Comparison of ENCODE assay signal across 8 cellular contexts in genomic region chr11:36746886-36747710, GRCh38.
DNase-seq lines count a peak whose midpoint lies in the region; ATAC-seq, FAIRE-seq and TF ChIP-seq lines count a peak whose summit lies in the region.

No MANE protein-coding gene starts in this region.

- no peak overlapping the region for H2AK5ac ChIP-seq in neuronal stem cell (ENCODE audit: low read depth, low read length)

- peaks cover 37% of the 10 kb centered on the region for H3K27me3 Mint-ChIP-seq in activated T-cell treated with anti-CD3 and anti-CD28 coated beads, Interleukin-2, amount 50 U/mL, for 24 hours

- FAIRE-seq in H54 (lab: Jason Lieb, UNC) = peak; percentile 97

- H4K91ac ChIP-seq in neuronal stem cell (ENCODE audit: low read depth, low read length, poor library complexity) = no peak overlapping the region

- POLR2A ChIA-PET in Panc1 (lab: Charles Lee) = no interaction called here

- no peak overlapping the region for H3K4ac ChIP-seq in neuronal stem cell (ENCODE audit: low read length)

- peak; percentile 100 for TF ChIP-seq CTCF in LNCaP clone FGC (IDR thresholded peaks at IDR 0.05; ENCODE audit: control insufficient read depth, extremely low read depth, insufficient read depth)
- TF ChIP-seq CTCF in Panc1 (IDR thresholded peaks at IDR 0.05) = peak; percentile 99

- H3K9me3 Mint-ChIP-seq in activated T-cell treated with anti-CD3 and anti-CD28 coated beads, Interleukin-2, amount 50 U/mL, for 24 hours = no peaks in the 10 kb centered on the region

- no TSS peak for BruUV-seq in Panc1 (replicated peaks; lab: Mats Ljungman, UMichigan)

- TF ChIP-seq POLR2A in H54 (IDR thresholded peaks at IDR 0.05; ENCODE audit: low read depth, low read length) = no peak

- no peaks in the 10 kb centered on the region for H3K79me1 ChIP-seq in neuronal stem cell (ENCODE audit: low read depth, low read length)

- CTCF ChIA-PET in Panc1 (lab: Charles Lee) = interaction anchor here (0.5 to 2.3 kb wide), 9 partner anchors 9 to 1226 kb away, joined by 3 to 35 read pairs (median 4); no protein-coding TSS in a partner anchor

- H2BK120ac ChIP-seq in neuronal stem cell (ENCODE audit: low read depth, low read length) = no peak overlapping the region

- DNase-seq in ELR (ENCODE audit: low read depth) = peak; percentile 90
- peak; percentile 69 for DNase-seq in H54 (ENCODE audit: insufficient read length, low spot score)
- peak; percentile 88 for DNase-seq in LNCaP clone FGC (ENCODE audit: low read depth)
- peak; percentile 89 for DNase-seq in Panc1 (ENCODE audit: low read depth, low spot score)
- peak; percentile 80 for DNase-seq in activated T-cell treated with anti-CD3 and anti-CD28 coated beads, Interleukin-2, amount 50 U/mL, for 24 hours
- peak; percentile 94 for DNase-seq in fibroblast of peridontal ligament (ENCODE audit: extremely low read depth)
- peak; percentile 90 for DNase-seq in neuronal stem cell (ENCODE audit: low spot score)
- DNase-seq in superior temporal gyrus (ENCODE audit: extremely low spot score) = peak; percentile 88

- H2BK15ac ChIP-seq in neuronal stem cell (ENCODE audit: low read length) = no peak overlapping the region

- H3K27ac Mint-ChIP-seq in activated T-cell treated with anti-CD3 and anti-CD28 coated beads, Interleukin-2, amount 50 U/mL, for 24 hours = no peak overlapping the region

- H3K4me1 Mint-ChIP-seq in activated T-cell treated with anti-CD3 and anti-CD28 coated beads, Interleukin-2, amount 50 U/mL, for 24 hours (ENCODE audit: low read depth) = peaks cover 4% of the 10 kb centered on the region

- H2BK5ac ChIP-seq in neuronal stem cell (ENCODE audit: low read length) = no peak overlapping the region

- H3K9me3 ChIP-seq in Panc1 (ENCODE audit: control insufficient read depth, insufficient read depth, low read depth, low read length) (no peaks in the 10 kb centered on the region), neuronal stem cell (replicated peaks in 1 of 2; ENCODE audit: control insufficient read depth in 2 of 2, insufficient read depth in 1 of 2, low read depth in 1 of 2, low read length in 2 of 2) (no peaks in the 10 kb centered on the region)

- H3K4me1 ChIP-seq in Panc1 (ENCODE audit: control insufficient read depth, insufficient read depth, low read length) (no peaks in the 10 kb centered on the region), neuronal stem cell (ENCODE audit: control insufficient read depth in 2 of 2, insufficient read depth in 1 of 2, low read depth in 1 of 2, low read length in 2 of 2) (peaks cover 0 to 2% of the 10 kb centered on the region in 2 donors)

- no peak overlapping the region for H3K4me3 ChIP-seq in LNCaP clone FGC (ENCODE audit: low read depth, low read length)
- no peak overlapping the region for H3K4me3 ChIP-seq in Panc1 (ENCODE audit: low read depth in 2 of 2, low read length in 2 of 2)
- H3K4me3 ChIP-seq in neuronal stem cell (ENCODE audit: low read length in 2 of 2) = no peak overlapping the region

- H2BK12ac ChIP-seq in neuronal stem cell (ENCODE audit: low read length) = no peak overlapping the region

- ATAC-seq in Panc1 = peak; percentile 99

- no peaks in the 10 kb centered on the region for H3K36me3 Mint-ChIP-seq in activated T-cell treated with anti-CD3 and anti-CD28 coated beads, Interleukin-2, amount 50 U/mL, for 24 hours (ENCODE audit: low read depth)

- H2AFZ ChIP-seq in neuronal stem cell (ENCODE audit: low read length) = no peak overlapping the region

- H3K36me3 ChIP-seq in Panc1 (ENCODE audit: control insufficient read depth, insufficient read depth, low read length) = no peaks in the 10 kb centered on the region
- H3K36me3 ChIP-seq in neuronal stem cell (replicated peaks in 1 of 2; ENCODE audit: control insufficient read depth in 2 of 2, insufficient read depth in 2 of 2, low read length in 2 of 2) = no peaks in the 10 kb centered on the region

- no peak overlapping the region for H3K18ac ChIP-seq in neuronal stem cell (ENCODE audit: low read length)

- no peak overlapping the region for H3K9ac ChIP-seq in neuronal stem cell (ENCODE audit: low read depth, low read length, poor library complexity)

- H3K27me3 ChIP-seq in Panc1 (ENCODE audit: control insufficient read depth, insufficient read depth, low read length) = 0 out of 2 replicates have a peak, but pooled peaks cover 5% of the 10 kb centered on the region
- no peaks in the 10 kb centered on the region for H3K27me3 ChIP-seq in neuronal stem cell (ENCODE audit: control insufficient read depth in 3 of 3, insufficient read depth in 3 of 3, low read depth in 1 of 3, low read length in 3 of 3)

- no peak overlapping the region for H3K23ac ChIP-seq in neuronal stem cell (ENCODE audit: low read depth, low read length, poor library complexity)

- H3K4me3 Mint-ChIP-seq in activated T-cell treated with anti-CD3 and anti-CD28 coated beads, Interleukin-2, amount 50 U/mL, for 24 hours = no peak overlapping the region

- H3K27ac ChIP-seq in Panc1 (ENCODE audit: low read length) (no peak overlapping the region), neuronal stem cell (replicated peaks; ENCODE audit: low read length) (no peak overlapping the region)

- no peak overlapping the region for H4K8ac ChIP-seq in neuronal stem cell (ENCODE audit: low read depth, low read length)

- in situ Hi-C loops in Panc1 (cut with HindIII; ENCODE audit: low pct_unique_long_range_greater_than_20kb, low sequenced_read_pairs) = no loop called here

- intact Hi-C loops in Panc1 (cut with micrococcal nuclease; ENCODE audit: unreplicated experiment) = loop anchor here (1.0 to 5.0 kb wide), 3 partner anchors 45 to 183 kb away; no protein-coding TSS in a partner anchor

- H3K14ac ChIP-seq in neuronal stem cell (ENCODE audit: low read length) = no peak overlapping the region

- WGBS in neuronal stem cell (ENCODE audit: extremely low coverage in 2 of 2, insufficient read length in 2 of 2, insufficient replicate concordance in 1 of 2), 2 donors = 100% methylated on average over 1 of the region's 7 CpGs; no CpG with 5 or more reads in 1 of the 2 donors

- no peak overlapping the region for H3K4me2 ChIP-seq in neuronal stem cell (ENCODE audit: insufficient read depth, low read length, poor library complexity, severe bottlenecking)
